ENCODE assay signal across 11 cellular contexts in genomic region chr19:33683881-33684549, GRCh38.
A peak's percentile ranks its signal among the peaks of the same experiment; 100 is the strongest.
DNase-seq lines count a peak whose midpoint lies in the region; ATAC-seq and TF ChIP-seq lines count a peak whose summit lies in the region.
"Had no signal": no experiment of that assay in that cellular context is flagged by ENCODE, and none has a peak within 500 bp of the region (broad histone marks: within the 10 kb centered on the region; RNA-seq: fewer than 3 reads in every experiment).

No MANE protein-coding gene starts in this region.

- H3F3A ChIP-seq in PC-3 (ENCODE audit: low read length, unreplicated experiment): no peaks in the 10 kb centered on the region

- no peaks in the 10 kb centered on the region for H4K20me1 ChIP-seq in PC-3 (ENCODE audit: low read length)

- no peaks in the 10 kb centered on the region for H3K79me2 ChIP-seq in PC-3 (ENCODE audit: low read length)
- no peaks in the 10 kb centered on the region for H3K79me2 ChIP-seq in parathyroid adenoma

- TF ChIP-seq CTCF in PC-3 (conservative IDR thresholded peaks at IDR 0.05; ENCODE audit: low read depth, low read length) (no peak), foreskin fibroblast (IDR thresholded peaks at IDR 0.05; ENCODE audit: low read depth, low read length) (no peak), parathyroid adenoma (IDR thresholded peaks at IDR 0.05) (no peak)

- H3K9me3 ChIP-seq in PC-3 (ENCODE audit: low read length): no peaks in the 10 kb centered on the region
- H3K9me3 ChIP-seq in parathyroid adenoma (ENCODE audit: control insufficient read depth, low read length): no peaks in the 10 kb centered on the region
- no peaks in the 10 kb centered on the region for H3K9me3 ChIP-seq in mesenchymal stem cell (ENCODE audit: control insufficient read depth, low read length)
- H3K9me3 ChIP-seq: thoracic aorta had no signal

- POLR2A ChIA-PET in PC-3 (lab: Charles Lee; ENCODE audit: unreplicated experiment): no interaction called here

- no peak overlapping the region for H4K8ac ChIP-seq in mesenchymal stem cell (ENCODE audit: low read length)

- H3K79me1 ChIP-seq in mesenchymal stem cell (replicated peaks; ENCODE audit: low read length, poor library complexity, severe bottlenecking): no peaks in the 10 kb centered on the region

- 24% methylated on average over 24 of the region's 24 CpGs for whole genome bisulfite sequencing in mesenchymal stem cell

- H2BK5ac ChIP-seq in mesenchymal stem cell (ENCODE audit: low read depth, low read length, poor library complexity, severe bottlenecking): no peak overlapping the region

- CTCF ChIA-PET in PC-3 (lab: Charles Lee): no interaction called here

- H3K4me2 ChIP-seq in PC-3 (ENCODE audit: low read length) (no peak overlapping the region), parathyroid adenoma (ENCODE audit: low read length) (peak overlapping the region; percentile 22), mesenchymal stem cell (ENCODE audit: low read length, poor library complexity, severe bottlenecking) (no peak overlapping the region)
- H3K4me2 ChIP-seq: PC-9 had no signal

- H3K4me3 ChIP-seq in PC-3 (ENCODE audit: low read length) (no peak overlapping the region), foreskin fibroblast (ENCODE audit: low read depth in 1 of 2, low read length in 2 of 2) (no peak overlapping the region), parathyroid adenoma (ENCODE audit: low read depth, low read length) (no peak overlapping the region), mesenchymal stem cell (ENCODE audit: insufficient read depth in 1 of 2, low read depth in 1 of 2, low read length in 2 of 2) (no peak overlapping the region)
- H3K4me3 ChIP-seq: PC-9, thoracic aorta had no signal

- H4K91ac ChIP-seq in mesenchymal stem cell (ENCODE audit: low read length): no peak overlapping the region

- H3K36me3 ChIP-seq in PC-3 (ENCODE audit: low read depth, low read length): no peaks in the 10 kb centered on the region
- H3K36me3 ChIP-seq in parathyroid adenoma (ENCODE audit: control insufficient read depth, insufficient read depth, low read length): no peaks in the 10 kb centered on the region
- H3K36me3 ChIP-seq in mesenchymal stem cell (ENCODE audit: control insufficient read depth in 1 of 2, insufficient read depth in 2 of 2, low read depth in 1 of 2, low read length in 2 of 2): no peaks in the 10 kb centered on the region
- H3K36me3 ChIP-seq: thoracic aorta had no signal

- H2AFZ ChIP-seq in PC-3 (ENCODE audit: low read length) (no peak overlapping the region), parathyroid adenoma (peak overlapping the region; percentile 67), mesenchymal stem cell (ENCODE audit: low read depth, low read length) (no peak overlapping the region)
- H2AFZ ChIP-seq: PC-9 had no signal

- no peaks in the 10 kb centered on the region for H3K4me1 ChIP-seq in PC-3 (ENCODE audit: insufficient read depth, low read length)
- H3K4me1 ChIP-seq in parathyroid adenoma: peaks cover 4% of the 10 kb centered on the region
- no peaks in the 10 kb centered on the region for H3K4me1 ChIP-seq in mesenchymal stem cell (ENCODE audit: control insufficient read depth, insufficient read depth, low read depth, low read length)

- H3K27ac ChIP-seq in PC-3 (ENCODE audit: low read length): no peak overlapping the region
- no peak overlapping the region for H3K27ac ChIP-seq in parathyroid adenoma
- H3K27ac ChIP-seq in mesenchymal stem cell (ENCODE audit: low read length, poor library complexity, severe bottlenecking): no peak overlapping the region
- H3K27ac ChIP-seq: PC-9, thoracic aorta had no signal

- H3K9ac ChIP-seq in PC-3 (ENCODE audit: low read length) (no peak overlapping the region), parathyroid adenoma (no peak overlapping the region), mesenchymal stem cell (ENCODE audit: low read length) (no peak overlapping the region)

- H2BK12ac ChIP-seq in mesenchymal stem cell (ENCODE audit: low read length in 2 of 2): no peak overlapping the region

- ATAC-seq in PC-3 (peak; percentile 78), HG02970 (IDR thresholded peaks at IDR 0.05; ENCODE audit: low FRiP score, unreplicated experiment) (no peak)

- H3K27me3 ChIP-seq in PC-3 (ENCODE audit: low read length): peaks cover 19% of the 10 kb centered on the region
- H3K27me3 ChIP-seq in parathyroid adenoma (ENCODE audit: control insufficient read depth, insufficient read depth, low read length): no peaks in the 10 kb centered on the region
- peaks cover 16 to 44% of the 10 kb centered on the region in 2 experiments for H3K27me3 ChIP-seq in mesenchymal stem cell (ENCODE audit: control insufficient read depth in 1 of 2, insufficient read depth in 1 of 2, low read length in 2 of 2)

- H3K23ac ChIP-seq in mesenchymal stem cell (ENCODE audit: low read length in 2 of 2): no peak overlapping the region

- intact Hi-C loops in PC-3 (cut with micrococcal nuclease): no loop called here

- no peak overlapping the region for H2BK15ac ChIP-seq in mesenchymal stem cell (ENCODE audit: low read depth, poor library complexity, severe bottlenecking)

- H3K18ac ChIP-seq in mesenchymal stem cell (ENCODE audit: low read depth in 1 of 2, low read length in 2 of 2): no peak overlapping the region

- H2AK5ac ChIP-seq in mesenchymal stem cell (ENCODE audit: low read length, severe bottlenecking): no peak overlapping the region

- BruUV-seq in PC-3 (replicated peaks; lab: Mats Ljungman, UMichigan): no TSS peak

- H3K14ac ChIP-seq in mesenchymal stem cell (ENCODE audit: low read length in 2 of 2): no peak overlapping the region

- H3K4ac ChIP-seq in mesenchymal stem cell (ENCODE audit: low read depth in 1 of 2, low read length in 2 of 2): no peak overlapping the region

- H2BK120ac ChIP-seq in mesenchymal stem cell (ENCODE audit: low read depth, low read length): no peak overlapping the region

- no peaks in the 10 kb centered on the region for H3K9me2 ChIP-seq in PC-3 (replicated peaks; ENCODE audit: low read length)

- DNase-seq in NCI-H2171 (lab: John Stamatoyannopoulos, UW): peak; percentile 63
- DNase-seq in NCI-H2171 treated with DMSO at 0.1 percent for 48 hours (lab: John Stamatoyannopoulos, UW): no peak
- DNase-seq in PC-3: peak; percentile 46
- peak; percentile 18 to 42 for DNase-seq in foreskin fibroblast
- no peak for DNase-seq in mesenchymal stem cell
- DNase-seq in NCI-H1048 (lab: John Stamatoyannopoulos, UW): no peak
- DNase-seq: central memory CD4-positive, alpha-beta T cell had no signal

Comparison
In these comparisons a context has a peak if more than half of its experiments do, and no peak if none do; other contexts are left out.
1. DNase-seq: peak in NCI-H2171 (single experiment), PC-3 (single experiment) and foreskin fibroblast (2 of 2); none in NCI-H2171 treated with DMSO at 0.1 percent for 48 hours (single experiment), mesenchymal stem cell (single experiment) and NCI-H1048 (single experiment).